In genomic region chr5:59840200-59840601, GRCh38 we compare ENCODE assay signal across 15 cellular contexts. TPM values are rescaled to one million over a fixed set of nuclear protein-coding genes. Genes with fewer than 3 reads are reported as not detected.
DNase-seq lines count a peak whose midpoint lies in the region; ATAC-seq and TF ChIP-seq lines count a peak whose summit lies in the region.
"Had no signal": no experiment of that assay in that cellular context is flagged by ENCODE, and none has a peak within 500 bp of the region (broad histone marks: within the 10 kb centered on the region; RNA-seq: fewer than 3 reads in every experiment).

No MANE protein-coding gene starts in this region.

- H3K27ac ChIP-seq in 22Rv1: peak overlapping the region; percentile 52
- H3K27ac ChIP-seq: ovary, RWPE1 had no signal

- no peak overlapping the region for H3K27ac Mint-ChIP-seq in natural killer cell
- no peak overlapping the region for H3K27ac Mint-ChIP-seq in activated CD8-positive, alpha-beta T cell treated with anti-CD3 and anti-CD28 coated beads, Interleukin-2, amount 10 ng/mL, durations not matched to agents 7 days and 5 days

- H3K4me3 Mint-ChIP-seq in natural killer cell: no peak overlapping the region
- no peak overlapping the region for H3K4me3 Mint-ChIP-seq in activated CD8-positive, alpha-beta T cell treated with anti-CD3 and anti-CD28 coated beads, Interleukin-2, amount 10 ng/mL, durations not matched to agents 7 days and 5 days

- POLR2A ChIA-PET in activated CD8-positive, alpha-beta T cell treated with anti-CD3 and anti-CD28 coated beads, Interleukin-2, amount 10 ng/mL, durations not matched to agents 7 days and 5 days (lab: Charles Lee): no interaction called here

- ATAC-seq in natural killer cell: no peak
- ATAC-seq in activated CD8-positive, alpha-beta T cell treated with anti-CD3 and anti-CD28 coated beads, Interleukin-2, amount 10 ng/mL, durations not matched to agents 7 days and 5 days: no peak
- no peak for ATAC-seq in HG03097 (IDR thresholded peaks at IDR 0.05; ENCODE audit: low FRiP score, unreplicated experiment)

- no peak for TF ChIP-seq CTCF in 22Rv1 (IDR thresholded peaks at IDR 0.05)
- TF ChIP-seq CTCF in natural killer cell (IDR thresholded peaks at IDR 0.05): no peak

- H3K27me3 Mint-ChIP-seq in natural killer cell (ENCODE audit: low read depth in 2 of 2): peaks cover 16% of the 10 kb centered on the region in 2 donors
- no peaks in the 10 kb centered on the region for H3K27me3 Mint-ChIP-seq in activated CD8-positive, alpha-beta T cell treated with anti-CD3 and anti-CD28 coated beads, Interleukin-2, amount 10 ng/mL, durations not matched to agents 7 days and 5 days (ENCODE audit: low read depth)

- intact Hi-C loops in natural killer cell (cut with micrococcal nuclease): no loop called here

- no peaks in the 10 kb centered on the region for H3K36me3 Mint-ChIP-seq in natural killer cell
- H3K36me3 Mint-ChIP-seq in activated CD8-positive, alpha-beta T cell treated with anti-CD3 and anti-CD28 coated beads, Interleukin-2, amount 10 ng/mL, durations not matched to agents 7 days and 5 days (ENCODE audit: low read depth): no peaks in the 10 kb centered on the region

- peak; percentile 78 for DNase-seq in HCEC 1CT
- peak; percentile 2 for DNase-seq in SW480 (ENCODE audit: low spot score)
- DNase-seq in glomerular endothelial cell (ENCODE audit: extremely low read depth, low read depth, low spot score): peak; percentile 18
- no peak for DNase-seq in natural killer cell
- DNase-seq in activated CD8-positive, alpha-beta T cell treated with anti-CD3 and anti-CD28 coated beads, Interleukin-2, amount 10 ng/mL, durations not matched to agents 7 days and 5 days: no peak
- no peak for DNase-seq in epidermal melanocyte (ENCODE audit: insufficient read length, low spot score)
- DNase-seq: central memory CD4-positive, alpha-beta T cell; erythroblast; NCI-H1105 treated with DMSO at 0.1 percent for 48 hours; ovary; stimulated activated CD4-positive, alpha-beta T cell treated with anti-CD3 and anti-CD28 coated beads, Interleukin-2, amount 100 ng/mL, for 24 hours; trophoblast cell had no signal

- H3K9me3 Mint-ChIP-seq in natural killer cell: peaks cover 2 to 6% of the 10 kb centered on the region in 2 donors
- no peaks in the 10 kb centered on the region for H3K9me3 Mint-ChIP-seq in activated CD8-positive, alpha-beta T cell treated with anti-CD3 and anti-CD28 coated beads, Interleukin-2, amount 10 ng/mL, durations not matched to agents 7 days and 5 days (ENCODE audit: insufficient read depth)

- CTCF ChIA-PET in activated CD8-positive, alpha-beta T cell treated with anti-CD3 and anti-CD28 coated beads, Interleukin-2, amount 10 ng/mL, durations not matched to agents 7 days and 5 days (lab: Charles Lee): no interaction called here

- no peaks in the 10 kb centered on the region for H3K4me1 Mint-ChIP-seq in natural killer cell
- no peaks in the 10 kb centered on the region for H3K4me1 Mint-ChIP-seq in activated CD8-positive, alpha-beta T cell treated with anti-CD3 and anti-CD28 coated beads, Interleukin-2, amount 10 ng/mL, durations not matched to agents 7 days and 5 days (ENCODE audit: low read depth)

RNA-seq across cellular contexts. Expression of gene PDE4D, which starts 53.3 kb away (rescaled TPM):
- total RNA-seq in glomerular endothelial cell: 11.8 and 27.4 TPM in 2 replicates
- 100 to 1,000 TPM; 109 to 170 (median 116) TPM for total RNA-seq in natural killer cell
- 10 to 100 TPM; 65.4 to 70.7 TPM for total RNA-seq in activated CD8-positive, alpha-beta T cell treated with anti-CD3 and anti-CD28 coated beads, Interleukin-2, amount 10 ng/mL, durations not matched to agents 7 days and 5 days

Comparison
In these comparisons a context has a peak if more than half of its experiments do, and no peak if none do; other contexts are left out.
1. DNase-seq: peak in HCEC 1CT (single experiment), SW480 (single experiment) and glomerular endothelial cell (single experiment); none in natural killer cell (single experiment), activated CD8-positive, alpha-beta T cell treated with anti-CD3 and anti-CD28 coated beads, Interleukin-2, amount 10 ng/mL, durations not matched to agents 7 days and 5 days (single experiment) and epidermal melanocyte (single experiment).